Comparison of ENCODE assay signal across 2 cellular contexts in genomic region chr10:83869898-83870297, GRCh38.
A peak's percentile ranks its signal among the peaks of the same experiment; 100 is the strongest.
TF ChIP-seq lines count a peak whose summit lies in the region.

No MANE protein-coding gene starts in this region.

TF ChIP-seq in liver, 16 proteins besides CTCF, POLR2A, EP300 and RAD21 (continued from another document):
- no peak for TF ChIP-seq TAF1 (conservative IDR thresholded peaks at IDR 0.05)
- TF ChIP-seq YY1 (IDR thresholded peaks at IDR 0.05) = no peak
- TF ChIP-seq NR2F2 (IDR thresholded peaks at IDR 0.05) = peak; percentile 25
- peak; percentile 60 for TF ChIP-seq HNF4G (IDR thresholded peaks at IDR 0.05)
- TF ChIP-seq EGR1 (IDR thresholded peaks at IDR 0.05; ENCODE audit: low read depth in 2 of 2) = no peak
- peak; percentile 60 to 62 for TF ChIP-seq RXRA (IDR thresholded peaks at IDR 0.05)
- TF ChIP-seq FOXA1 (IDR thresholded peaks at IDR 0.05) = no peak
- TF ChIP-seq GABPA (IDR thresholded peaks at IDR 0.05 in 1 of 2, conservative IDR thresholded peaks at IDR 0.05 in 1 of 2) = no peak
- TF ChIP-seq FOXA2 (IDR thresholded peaks at IDR 0.05) = no peak

TF ChIP-seq in HepG2, 621 proteins besides CTCF, POLR2A, EP300 and RAD21:
- TF ChIP-seq SETDB1 (CRISPR knock-in tag; IDR thresholded peaks at IDR 0.05; ENCODE audit: borderline replicate concordance) (no peak), ZBTB20 (CRISPR knock-in tag; IDR thresholded peaks at IDR 0.05; ENCODE audit: borderline replicate concordance, low read depth) (no peak), HNRNPL (IDR thresholded peaks at IDR 0.05; ENCODE audit: low read depth, low read length) (no peak), ZNF362 (CRISPR knock-in tag; IDR thresholded peaks at IDR 0.05; ENCODE audit: borderline replicate concordance) (no peak), ZXDC (CRISPR knock-in tag; IDR thresholded peaks at IDR 0.05) (no peak), MIER3 (CRISPR knock-in tag; IDR thresholded peaks at IDR 0.05; ENCODE audit: borderline replicate concordance) (no peak), PHF8 (CRISPR knock-in tag; IDR thresholded peaks at IDR 0.05) (no peak), KDM6A (CRISPR knock-in tag; IDR thresholded peaks at IDR 0.05; ENCODE audit: low read depth) (no peak), FOXP1 (IDR thresholded peaks at IDR 0.05) (no peak), FOXP1 (CRISPR knock-in tag; IDR thresholded peaks at IDR 0.05) (no peak), ATF5 (CRISPR knock-in tag; IDR thresholded peaks at IDR 0.05; ENCODE audit: low read depth) (no peak), NPAS2 (CRISPR knock-in tag; IDR thresholded peaks at IDR 0.05; ENCODE audit: borderline replicate concordance) (no peak), MTERF4 (CRISPR knock-in tag; IDR thresholded peaks at IDR 0.05) (no peak), SALL1 (CRISPR knock-in tag; IDR thresholded peaks at IDR 0.05) (no peak), ZNF432 (CRISPR knock-in tag; IDR thresholded peaks at IDR 0.05; ENCODE audit: borderline replicate concordance) (no peak), ZNF407 (CRISPR knock-in tag; IDR thresholded peaks at IDR 0.05; ENCODE audit: not compliant biosample characterization) (no peak), EZH2 (conservative IDR thresholded peaks at IDR 0.05; ENCODE audit: low read depth, low read length) (no peak), MAFG (CRISPR knock-in tag; IDR thresholded peaks at IDR 0.05) (no peak), CREBL2 (CRISPR knock-in tag; IDR thresholded peaks at IDR 0.05; ENCODE audit: borderline replicate concordance) (no peak), E2F5 (CRISPR knock-in tag; conservative IDR thresholded peaks at IDR 0.05) (no peak)
